Comparison of ENCODE assay signal across 13 cellular contexts in the genomic region with DNA sequence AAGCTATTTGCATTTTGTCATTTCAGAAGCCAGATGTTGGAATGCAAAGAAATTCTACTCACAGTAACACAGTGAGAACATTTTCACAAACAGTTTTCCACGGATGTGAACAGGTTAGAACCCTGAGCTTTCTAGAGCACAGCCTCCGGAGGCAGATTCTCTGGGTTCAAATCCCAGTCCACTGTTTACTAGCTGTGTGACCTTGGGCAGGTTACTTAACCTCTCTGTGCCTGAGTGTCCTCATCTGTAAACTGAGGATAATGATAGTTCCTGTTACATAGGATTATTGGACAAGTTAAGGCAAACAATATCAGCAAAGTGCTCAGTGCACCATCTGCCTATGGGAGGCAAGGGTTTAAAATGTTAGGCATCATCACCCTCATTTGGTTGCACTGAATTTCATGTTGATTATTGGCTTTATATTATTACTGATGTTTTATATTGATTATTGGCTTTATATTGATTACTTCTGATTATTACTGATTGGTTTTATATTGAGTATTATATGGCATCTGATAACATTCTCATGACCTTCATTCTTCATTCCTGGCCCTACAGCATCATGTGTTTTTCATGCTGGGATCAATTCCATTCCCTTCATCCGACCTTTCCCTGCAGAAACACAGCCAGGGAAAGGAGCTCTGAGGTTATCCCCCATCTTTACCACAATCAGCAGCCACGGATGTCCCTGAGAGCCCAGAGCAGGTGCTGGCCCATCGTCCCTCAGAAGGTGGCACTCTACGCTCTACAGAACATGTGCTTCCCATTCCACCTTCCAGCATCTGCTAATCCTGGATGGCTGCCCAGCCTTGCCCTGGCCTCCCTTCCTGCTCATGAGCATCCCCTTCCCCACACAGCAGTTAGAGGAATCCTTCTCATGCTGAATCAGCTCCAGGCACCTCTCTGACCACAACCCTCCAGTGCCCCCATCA.
DNase-seq lines count a peak whose midpoint lies in the region; ATAC-seq and TF ChIP-seq lines count a peak whose summit lies in the region.
"Had no signal": no experiment of that assay in that cellular context is flagged by ENCODE, and none has a peak within 500 bp of the region (broad histone marks: within the 10 kb centered on the region; RNA-seq: fewer than 3 reads in every experiment).

No MANE protein-coding gene starts in this region.

- H3K27ac ChIP-seq in DND-41 (ENCODE audit: low read length): no peak overlapping the region
- H3K27ac ChIP-seq in PC-3 (ENCODE audit: low read length): no peak overlapping the region
- no peak overlapping the region for H3K27ac ChIP-seq in left lung
- H3K27ac ChIP-seq: cardiac muscle cell, gastrocnemius medialis had no signal

- H3K4me1 ChIP-seq in DND-41 (ENCODE audit: insufficient read depth, low read length) (no peaks in the 10 kb centered on the region), PC-3 (ENCODE audit: insufficient read depth, low read length) (peaks cover 1% of the 10 kb centered on the region), mucosa of descending colon (ENCODE audit: low read depth) (no peaks in the 10 kb centered on the region), left lung (no peaks in the 10 kb centered on the region)
- H3K4me1 ChIP-seq: gastrocnemius medialis had no signal

- no peak overlapping the region for H3K27ac Mint-ChIP-seq in activated naive CD4-positive, alpha-beta T cell treated with anti-CD3 and anti-CD28 coated beads, Interleukin-2, amount 50 U/mL, for 72 hours
- H3K27ac Mint-ChIP-seq: activated naive CD4-positive, alpha-beta T cell treated with anti-CD3 and anti-CD28 coated beads, Interleukin-2, amount 10 ng/mL, durations not matched to agents 7 days and 5 days had no signal

- H3K36me3 Mint-ChIP-seq in activated naive CD4-positive, alpha-beta T cell treated with anti-CD3 and anti-CD28 coated beads, Interleukin-2, amount 50 U/mL, for 72 hours: no peaks in the 10 kb centered on the region
- H3K36me3 Mint-ChIP-seq: activated naive CD4-positive, alpha-beta T cell treated with anti-CD3 and anti-CD28 coated beads, Interleukin-2, amount 10 ng/mL, durations not matched to agents 7 days and 5 days had no signal

- H4K20me1 ChIP-seq in DND-41 (ENCODE audit: insufficient read depth, low read length) (no peaks in the 10 kb centered on the region), PC-3 (ENCODE audit: low read length) (no peaks in the 10 kb centered on the region)

- H3K9me3 ChIP-seq in DND-41 (ENCODE audit: insufficient read depth, low read length, severe bottlenecking) (no peaks in the 10 kb centered on the region), PC-3 (ENCODE audit: low read length) (no peaks in the 10 kb centered on the region), mucosa of descending colon (no peaks in the 10 kb centered on the region), left lung (no peaks in the 10 kb centered on the region)
- H3K9me3 ChIP-seq: gastrocnemius medialis had no signal

- POLR2A ChIA-PET in PC-3 (lab: Charles Lee; ENCODE audit: unreplicated experiment): no interaction called here

- ATAC-seq in DND-41 (ENCODE audit: insufficient read depth, low read depth): no peak
- no peak for ATAC-seq in PC-3
- ATAC-seq in mucosa of descending colon: peak; percentile 49
- ATAC-seq in activated naive CD4-positive, alpha-beta T cell treated with anti-CD3 and anti-CD28 coated beads, Interleukin-2, amount 50 U/mL, for 72 hours: no peak
- no peak for ATAC-seq in left lung
- ATAC-seq: gastrocnemius medialis had no signal

- H3K4me2 ChIP-seq in DND-41 (ENCODE audit: insufficient read depth, low read length): no peak overlapping the region
- H3K4me2 ChIP-seq in PC-3 (ENCODE audit: low read length): no peak overlapping the region

- intact Hi-C loops in PC-3 (cut with micrococcal nuclease): no loop called here
- intact Hi-C loops in mucosa of descending colon (cut with DNase I, micrococcal nuclease): no loop called here
- intact Hi-C loops in left lung (cut with DNase I): no loop called here

- peaks cover 14% of the 10 kb centered on the region for H3K27me3 ChIP-seq in DND-41 (ENCODE audit: insufficient read depth, low read length, poor library complexity)
- peaks cover 60% of the 10 kb centered on the region for H3K27me3 ChIP-seq in PC-3 (ENCODE audit: low read length)
- H3K27me3 ChIP-seq in left lung: peaks cover 0 to 54% of the 10 kb centered on the region in 2 donors
- H3K27me3 ChIP-seq: cardiac muscle cell had no signal

- no peak overlapping the region for H3K9ac ChIP-seq in DND-41 (ENCODE audit: low read depth, low read length)
- H3K9ac ChIP-seq in PC-3 (ENCODE audit: low read length): no peak overlapping the region

- DNase-seq in DND-41 (no peak), NCI-H146 treated with DMSO at 0.1 percent for 48 hours (lab: John Stamatoyannopoulos, UW; ENCODE audit: unreplicated experiment) (peak; percentile 19), PC-3 (peak; percentile 8), mucosa of descending colon (peak in 1 of 3 donors; percentile 59), putamen (ENCODE audit: low spot score) (no peak), left lung (no peak)
- no peak for DNase-seq in activated naive CD4-positive, alpha-beta T cell treated with anti-CD3 and anti-CD28 coated beads, Interleukin-2, amount 50 U/mL, for 72 hours (ENCODE audit: low spot score in 2 of 2)
- DNase-seq: activated CD8-positive, alpha-beta memory T cell treated with anti-CD3 and anti-CD28 coated beads, Interleukin-2, amount 50 U/mL, for 48 hours; activated naive CD4-positive, alpha-beta T cell treated with anti-CD3 and anti-CD28 coated beads, Interleukin-2, amount 10 ng/mL, durations not matched to agents 7 days and 5 days; gastrocnemius medialis; Kasumi-1; NCI-H226 had no signal

- H3K9me3 Mint-ChIP-seq in activated naive CD4-positive, alpha-beta T cell treated with anti-CD3 and anti-CD28 coated beads, Interleukin-2, amount 50 U/mL, for 72 hours: peaks cover 0 to 4% of the 10 kb centered on the region in 2 donors

- H3K79me2 ChIP-seq in DND-41 (ENCODE audit: insufficient read depth, low read length) (no peaks in the 10 kb centered on the region), PC-3 (ENCODE audit: low read length) (no peaks in the 10 kb centered on the region)

- H2AFZ ChIP-seq in DND-41 (ENCODE audit: low read depth, low read length): no peak overlapping the region
- H2AFZ ChIP-seq in PC-3 (ENCODE audit: low read length): no peak overlapping the region

- peak; percentile 4 for TF ChIP-seq CTCF in DND-41 (IDR thresholded peaks at IDR 0.05; ENCODE audit: borderline replicate concordance, extremely low read depth, low read length, poor library complexity, severe bottlenecking)
- TF ChIP-seq CTCF in PC-3 (conservative IDR thresholded peaks at IDR 0.05; ENCODE audit: low read depth, low read length): no peak
- TF ChIP-seq CTCF in mucosa of descending colon (IDR thresholded peaks at IDR 0.05): no peak
- TF ChIP-seq CTCF in left lung (IDR thresholded peaks at IDR 0.05): no peak

- H3F3A ChIP-seq in PC-3 (ENCODE audit: low read length, unreplicated experiment): no peaks in the 10 kb centered on the region

- no peaks in the 10 kb centered on the region for H3K9me2 ChIP-seq in PC-3 (replicated peaks; ENCODE audit: low read length)

- no TSS peak for BruUV-seq in PC-3 (replicated peaks; lab: Mats Ljungman, UMichigan)

- H3K36me3 ChIP-seq in DND-41 (ENCODE audit: insufficient read depth, low read length) (no peaks in the 10 kb centered on the region), PC-3 (ENCODE audit: low read depth, low read length) (no peaks in the 10 kb centered on the region), mucosa of descending colon (ENCODE audit: low read depth) (no peaks in the 10 kb centered on the region), left lung (no peaks in the 10 kb centered on the region)
- H3K36me3 ChIP-seq: cardiac muscle cell, gastrocnemius medialis had no signal

- no peak overlapping the region for H3K4me3 ChIP-seq in DND-41 (ENCODE audit: low read depth in 1 of 2, low read length in 2 of 2)
- H3K4me3 ChIP-seq in PC-3 (ENCODE audit: low read length): no peak overlapping the region
- no peak overlapping the region for H3K4me3 ChIP-seq in mucosa of descending colon
- H3K4me3 ChIP-seq in left lung: no peak overlapping the region
- H3K4me3 ChIP-seq: cardiac muscle cell, gastrocnemius medialis had no signal

- CTCF ChIA-PET in PC-3 (lab: Charles Lee): interaction anchor here (1.0 kb wide), 1 partner anchor 76 kb away, joined by 3 read pairs; no protein-coding TSS in a partner anchor

Comparison
In these comparisons a context has a peak if more than half of its experiments do, and no peak if none do; other contexts are left out.
1. DNase-seq: peak in NCI-H146 treated with DMSO at 0.1 percent for 48 hours (single experiment) and PC-3 (single experiment); none in DND-41 (single experiment), activated naive CD4-positive, alpha-beta T cell treated with anti-CD3 and anti-CD28 coated beads, Interleukin-2, amount 50 U/mL, for 72 hours (0 of 2), putamen (single experiment) and left lung (0 of 2).